ENCODE assay signal across 8 cellular contexts in the genomic region with DNA sequence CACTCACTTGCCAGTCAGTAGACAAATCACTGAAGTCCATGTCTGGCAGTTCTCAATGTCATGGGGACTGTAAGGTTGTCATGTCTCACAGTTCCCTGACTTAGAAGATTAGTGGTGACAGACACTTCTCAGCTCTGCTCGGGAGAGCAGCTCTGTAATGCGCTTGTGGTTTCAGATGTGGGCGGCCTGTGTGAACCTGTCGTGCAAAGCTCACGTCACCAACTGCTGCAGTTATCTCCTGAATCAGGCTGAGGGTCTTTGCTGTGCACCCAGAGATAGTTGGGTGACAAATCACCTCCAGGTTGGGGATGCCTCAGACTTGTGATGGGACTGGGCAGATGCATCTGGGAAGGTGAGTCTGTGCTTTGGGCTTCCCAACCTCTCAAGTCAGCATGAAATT.
DNase-seq lines count a peak whose midpoint lies in the region; ATAC-seq and TF ChIP-seq lines count a peak whose summit lies in the region.

A gene with protein sequence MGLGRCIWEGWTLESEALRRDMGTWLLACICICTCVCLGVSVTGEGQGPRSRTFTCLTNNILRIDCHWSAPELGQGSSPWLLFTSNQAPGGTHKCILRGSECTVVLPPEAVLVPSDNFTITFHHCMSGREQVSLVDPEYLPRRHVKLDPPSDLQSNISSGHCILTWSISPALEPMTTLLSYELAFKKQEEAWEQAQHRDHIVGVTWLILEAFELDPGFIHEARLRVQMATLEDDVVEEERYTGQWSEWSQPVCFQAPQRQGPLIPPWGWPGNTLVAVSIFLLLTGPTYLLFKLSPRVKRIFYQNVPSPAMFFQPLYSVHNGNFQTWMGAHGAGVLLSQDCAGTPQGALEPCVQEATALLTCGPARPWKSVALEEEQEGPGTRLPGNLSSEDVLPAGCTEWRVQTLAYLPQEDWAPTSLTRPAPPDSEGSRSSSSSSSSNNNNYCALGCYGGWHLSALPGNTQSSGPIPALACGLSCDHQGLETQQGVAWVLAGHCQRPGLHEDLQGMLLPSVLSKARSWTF (plus strand): TSS at position 261 of the 400 bp plus-strand sequence. CDS start 64 bp downstream, at position 325.

- DNase-seq in activated T-helper 1 cell treated with Interleukin-2 at 50 U/mL for 16 hours (ENCODE audit: low read depth) (peak; percentile 8), tibial artery (no peak), NCI-H2029 (lab: John Stamatoyannopoulos, UW) (no peak), retina (no peak), pons (ENCODE audit: low spot score) (no peak)
- peak; percentile 4 to 9 for DNase-seq in stimulated activated CD8-positive, alpha-beta memory T cell treated with anti-CD3 and anti-CD28 coated beads, Interleukin-2, amount 100 ng/mL, for 1 hour (ENCODE audit: low read depth in 2 of 2)

- no peaks in the 10 kb centered on the region for H3K4me1 ChIP-seq in tibial artery

- intact Hi-C loops in tibial artery (cut with DNase I; ENCODE audit: low total_unique reads): no loop called here

- no peaks in the 10 kb centered on the region for H3K9me3 ChIP-seq in tibial artery

- no peak within 1 kb of the TSS for H3K4me3 ChIP-seq in tibial artery

- H3K36me3 ChIP-seq in tibial artery: no peaks in the 10 kb centered on the region

- ATAC-seq in GM19395 (IDR thresholded peaks at IDR 0.05; ENCODE audit: unreplicated experiment) (peak; percentile 82), HG03439 (IDR thresholded peaks at IDR 0.05; ENCODE audit: unreplicated experiment) (peak; percentile 76)

- H3K27ac ChIP-seq in tibial artery: no peak within 1 kb of the TSS

- H3K27me3 ChIP-seq in tibial artery: no peaks in the 10 kb centered on the region

- TF ChIP-seq CTCF in tibial artery (IDR thresholded peaks at IDR 0.05): no peak

Comparison
In these comparisons a context has a peak if more than half of its experiments do, and no peak if none do; other contexts are left out.
1. DNase-seq: peak in activated T-helper 1 cell treated with Interleukin-2 at 50 U/mL for 16 hours (single experiment) and stimulated activated CD8-positive, alpha-beta memory T cell treated with anti-CD3 and anti-CD28 coated beads, Interleukin-2, amount 100 ng/mL, for 1 hour (2 of 2); none in tibial artery (0 of 2), NCI-H2029 (single experiment), retina (single experiment) and pons (single experiment).